ENCODE assay signal across 1 cellular context in the genomic region with DNA sequence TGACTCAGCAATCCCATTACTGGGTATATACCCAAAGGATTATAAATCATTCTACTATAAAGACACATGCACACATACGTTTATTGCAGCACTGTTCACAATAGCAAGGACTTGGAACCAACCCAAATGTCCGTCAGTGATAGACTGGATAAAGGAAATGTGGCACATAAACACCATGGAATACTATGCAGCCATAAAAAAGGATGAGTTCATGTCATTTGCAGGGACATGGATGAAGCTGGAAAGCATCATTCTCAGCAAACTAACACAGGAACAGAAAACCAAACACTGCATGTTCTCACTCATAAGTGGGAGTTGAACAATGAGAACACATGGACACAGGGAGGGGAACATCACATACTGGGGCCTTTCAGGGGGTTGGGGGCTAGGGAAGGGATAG. TPM values are rescaled to one million over a fixed set of nuclear protein-coding genes. Genes with fewer than 3 reads are reported as not detected.
"Had no signal": no experiment of that assay in that cellular context is flagged by ENCODE, and none has a peak within 500 bp of the region (broad histone marks: within the 10 kb centered on the region; RNA-seq: fewer than 3 reads in every experiment).

No MANE protein-coding gene starts in this region.

RNA-seq across cellular contexts. Expression of a gene that starts 43.2 kb away (rescaled TPM):
- polyA plus RNA-seq: naive thymus-derived CD8-positive, alpha-beta T cell had no signal
